In the genomic region with DNA sequence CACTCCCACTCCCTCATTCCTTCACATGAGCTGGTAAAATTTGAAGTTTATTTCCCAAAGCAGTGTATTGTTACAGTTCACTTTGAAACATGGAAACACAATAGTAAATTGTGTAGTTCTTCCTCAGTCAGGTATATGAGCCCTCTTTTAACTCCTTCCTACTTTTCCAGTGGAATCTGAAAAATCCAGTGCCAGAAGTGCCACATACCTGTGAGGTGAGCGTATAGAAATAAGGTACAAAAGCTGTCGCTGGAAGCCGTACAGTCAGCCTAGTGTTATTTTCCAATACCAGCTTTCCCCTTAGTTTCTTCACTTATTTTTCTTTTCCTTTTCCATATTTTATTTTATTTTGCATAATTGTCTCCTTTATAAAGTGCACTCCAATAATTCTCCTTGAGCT, we compare ENCODE assay signal across 22 cellular contexts.
A peak's percentile ranks its signal among the peaks of the same experiment; 100 is the strongest.
DNase-seq lines count a peak whose midpoint lies in the region; ATAC-seq, FAIRE-seq and TF ChIP-seq lines count a peak whose summit lies in the region.
"Had no signal": no experiment of that assay in that cellular context is flagged by ENCODE, and none has a peak within 500 bp of the region (broad histone marks: within the 10 kb centered on the region; RNA-seq: fewer than 3 reads in every experiment).

No MANE protein-coding gene starts in this region.

- no peaks in the 10 kb centered on the region for H3K36me3 Mint-ChIP-seq in glutamatergic neuron (ENCODE audit: unreplicated experiment)
- H3K36me3 Mint-ChIP-seq: CD8-positive, alpha-beta T cell had no signal

- H3K79me2 ChIP-seq in PC-3 (ENCODE audit: low read length) (no peaks in the 10 kb centered on the region), mesendoderm (ENCODE audit: control insufficient read depth, insufficient read depth, low read length) (no peaks in the 10 kb centered on the region)

- no peak overlapping the region for H2BK5ac ChIP-seq in mesendoderm (ENCODE audit: low read length)

- H2BK15ac ChIP-seq in mesendoderm (replicated peaks; ENCODE audit: low read depth): no peak overlapping the region

- TF ChIP-seq POLR2A in upper lobe of left lung (IDR thresholded peaks at IDR 0.05): no peak

- H4K20me1 ChIP-seq in BLaER1 (no peaks in the 10 kb centered on the region), PC-3 (ENCODE audit: low read length) (no peaks in the 10 kb centered on the region)

- no peak overlapping the region for H2AFZ ChIP-seq in PC-3 (ENCODE audit: low read length)

- TF ChIP-seq EP300 in upper lobe of left lung (IDR thresholded peaks at IDR 0.05): no peak

- DNase-seq in PC-3: peak; percentile 51
- peak; percentile 5 for DNase-seq in mesendoderm
- peak; percentile 2 for DNase-seq in urothelium cell line (ENCODE audit: low spot score)
- DNase-seq in glutamatergic neuron: no peak
- DNase-seq in upper lobe of left lung: no peak
- DNase-seq: AML-193; Caco-2; Calu3; CD4-positive, alpha-beta T cell; CD8-positive, alpha-beta T cell; DMS79 treated with DMSO at 0.1 percent for 48 hours; GF-D8 had no signal

- CTCF ChIA-PET in PC-3 (lab: Charles Lee): no interaction called here

- H4K8ac ChIP-seq in mesendoderm (ENCODE audit: low read depth, low read length): no peak overlapping the region

- POLR2A ChIA-PET in PC-3 (lab: Charles Lee; ENCODE audit: unreplicated experiment): interaction anchor here (0.6 kb wide), 1 partner anchor 197 kb away, joined by 4 read pairs; no protein-coding TSS in a partner anchor

- H3K18ac ChIP-seq in mesendoderm (ENCODE audit: low read length): no peak overlapping the region

- no peaks in the 10 kb centered on the region for H3K4me1 Mint-ChIP-seq in glutamatergic neuron (ENCODE audit: low read depth, unreplicated experiment)
- H3K4me1 Mint-ChIP-seq: B cell had no signal

- TF ChIP-seq CTCF in PC-3 (conservative IDR thresholded peaks at IDR 0.05; ENCODE audit: low read depth, low read length): no peak
- no peak for TF ChIP-seq CTCF in glutamatergic neuron (IDR thresholded peaks at IDR 0.05; ENCODE audit: partially characterized antibody, unreplicated experiment)
- no peak for TF ChIP-seq CTCF in upper lobe of left lung (IDR thresholded peaks at IDR 0.05)

- peak overlapping the region; percentile 57 for H3K4me2 ChIP-seq in BLaER1
- no peak overlapping the region for H3K4me2 ChIP-seq in PC-3 (ENCODE audit: low read length)
- H3K4me2 ChIP-seq in mesendoderm (ENCODE audit: low read length): no peak overlapping the region
- H3K4me2 ChIP-seq: A549 had no signal

- FAIRE-seq in urothelium cell line (lab: Jason Lieb, UNC): no peak
- FAIRE-seq: A549, D721Med, G401.6, GM12891, GM19239 had no signal

- H3K27ac ChIP-seq in BLaER1: no peak overlapping the region
- H3K27ac ChIP-seq in PC-3 (ENCODE audit: low read length): no peak overlapping the region
- no peak overlapping the region for H3K27ac ChIP-seq in mesendoderm (ENCODE audit: low read depth, low read length)
- H3K27ac ChIP-seq in upper lobe of left lung: no peak overlapping the region
- H3K27ac ChIP-seq: 22Rv1, A549, C4-2B had no signal

- BruUV-seq in PC-3 (replicated peaks; lab: Mats Ljungman, UMichigan): no TSS peak

- no peaks in the 10 kb centered on the region for H3K27me3 ChIP-seq in BLaER1
- no peaks in the 10 kb centered on the region for H3K27me3 ChIP-seq in PC-3 (ENCODE audit: low read length)
- H3K27me3 ChIP-seq in mesendoderm (ENCODE audit: insufficient read depth, low read length, poor library complexity): no peaks in the 10 kb centered on the region
- no peaks in the 10 kb centered on the region for H3K27me3 ChIP-seq in upper lobe of left lung

- intact Hi-C loops in PC-3 (cut with micrococcal nuclease): no loop called here

- no peaks in the 10 kb centered on the region for H3K9me3 Mint-ChIP-seq in glutamatergic neuron (ENCODE audit: unreplicated experiment)

- no peak overlapping the region for H3K23ac ChIP-seq in mesendoderm (ENCODE audit: low read length)

- H3K27me3 Mint-ChIP-seq in glutamatergic neuron (ENCODE audit: unreplicated experiment): peaks cover 2% of the 10 kb centered on the region
- H3K27me3 Mint-ChIP-seq: B cell; CD4-positive, alpha-beta T cell had no signal

- no peak overlapping the region for H2AK5ac ChIP-seq in mesendoderm (ENCODE audit: low read length)

- H3K79me1 ChIP-seq in mesendoderm (ENCODE audit: low read length): no peaks in the 10 kb centered on the region

- WGBS in mesendoderm (ENCODE audit: extremely low coverage, insufficient coverage, low lambda C conversion rate): no CpG with 5 or more reads among the region's 3 CpGs
- WGBS in upper lobe of left lung, 2 donors: 80 to 84% methylated on average over 3 of the region's 3 CpGs

- H3F3A ChIP-seq in PC-3 (ENCODE audit: low read length, unreplicated experiment): no peaks in the 10 kb centered on the region

- no peak overlapping the region for H3K56ac ChIP-seq in mesendoderm (ENCODE audit: low read length)

- H3K9ac ChIP-seq in BLaER1 (no peak overlapping the region), PC-3 (ENCODE audit: low read length) (no peak overlapping the region), mesendoderm (ENCODE audit: low read length) (no peak overlapping the region)

- no peak overlapping the region for H2BK120ac ChIP-seq in mesendoderm (ENCODE audit: low read depth, low read length)

- H3K4me3 Mint-ChIP-seq in glutamatergic neuron (ENCODE audit: unreplicated experiment): no peak overlapping the region
- H3K4me3 Mint-ChIP-seq: B cell; CD4-positive, alpha-beta T cell; CD8-positive, alpha-beta T cell had no signal

- H3K4me3 ChIP-seq in BLaER1 (no peak overlapping the region), PC-3 (ENCODE audit: low read length) (no peak overlapping the region), mesendoderm (ENCODE audit: low read length) (no peak overlapping the region), upper lobe of left lung (no peak overlapping the region)
- H3K4me3 ChIP-seq: A549 had no signal

- no peak overlapping the region for H3K27ac Mint-ChIP-seq in glutamatergic neuron (ENCODE audit: unreplicated experiment)
- H3K27ac Mint-ChIP-seq: B cell; CD4-positive, alpha-beta T cell; CD8-positive, alpha-beta T cell had no signal

- H3K4me1 ChIP-seq in BLaER1 (peaks cover 29% of the 10 kb centered on the region), PC-3 (ENCODE audit: insufficient read depth, low read length) (0 out of 2 replicates have a peak, but pooled peaks cover 3% of the 10 kb centered on the region), mesendoderm (ENCODE audit: control insufficient read depth, low read depth, low read length) (no peaks in the 10 kb centered on the region), upper lobe of left lung (no peaks in the 10 kb centered on the region)
- H3K4me1 ChIP-seq: A549, Caco-2 had no signal

- H3K4ac ChIP-seq in mesendoderm (ENCODE audit: low read depth, low read length): no peak overlapping the region

- 0 out of 2 replicates have a peak, but pooled peaks cover 5% of the 10 kb centered on the region for H3K9me3 ChIP-seq in BLaER1
- H3K9me3 ChIP-seq in PC-3 (ENCODE audit: low read length): no peaks in the 10 kb centered on the region
- no peaks in the 10 kb centered on the region for H3K9me3 ChIP-seq in upper lobe of left lung
- H3K9me3 ChIP-seq: A549, Caco-2 had no signal

- H3K36me3 ChIP-seq in BLaER1: no peaks in the 10 kb centered on the region
- no peaks in the 10 kb centered on the region for H3K36me3 ChIP-seq in PC-3 (ENCODE audit: low read depth, low read length)
- no peaks in the 10 kb centered on the region for H3K36me3 ChIP-seq in mesendoderm (ENCODE audit: control insufficient read depth, insufficient read depth, low read length)
- no peaks in the 10 kb centered on the region for H3K36me3 ChIP-seq in upper lobe of left lung

- ATAC-seq in PC-3 (no peak; the same call in 1 of the 2 replicates), GM19463 (IDR thresholded peaks at IDR 0.05; ENCODE audit: unreplicated experiment) (no peak), upper lobe of left lung (ENCODE audit: low FRiP score in 2 of 2) (no peak)
- ATAC-seq: A549; CD8-positive, alpha-beta T cell had no signal

- H3K9me2 ChIP-seq in PC-3 (replicated peaks; ENCODE audit: low read length): no peaks in the 10 kb centered on the region

- H4K5ac ChIP-seq in mesendoderm (ENCODE audit: low read length): no peak overlapping the region

Comparison
In these comparisons a context has a peak if more than half of its experiments do, and no peak if none do; other contexts are left out.
1. DNase-seq: peak in PC-3 (single experiment), mesendoderm (single experiment) and urothelium cell line (single experiment); none in glutamatergic neuron (single experiment) and upper lobe of left lung (0 of 2).